20 cellular contexts compared by ENCODE assay signal in the genomic region with DNA sequence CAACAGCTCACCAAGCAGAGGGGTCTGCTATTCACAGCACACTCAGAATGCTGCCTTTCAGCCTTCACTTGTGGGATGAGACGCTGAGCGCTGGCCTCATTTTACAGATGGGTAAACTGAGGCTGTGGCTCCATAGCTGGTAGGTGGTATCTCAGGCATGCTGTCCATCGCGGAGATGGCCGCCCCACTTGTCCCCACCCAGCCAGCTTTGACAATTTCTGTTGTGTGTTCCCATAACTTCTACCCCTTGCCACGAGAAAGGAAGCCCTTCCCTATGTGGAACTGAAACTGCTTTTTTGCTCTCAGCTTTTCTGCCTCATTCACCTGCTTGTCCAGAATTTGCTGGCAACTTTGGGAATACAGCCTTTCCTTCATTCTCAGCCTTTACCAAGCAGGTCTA. TPM values are rescaled to one million over a fixed set of nuclear protein-coding genes. Genes with fewer than 3 reads are reported as not detected.
DNase-seq lines count a peak whose midpoint lies in the region; TF ChIP-seq lines count a peak whose summit lies in the region.
"Had no signal": no experiment of that assay in that cellular context is flagged by ENCODE, and none has a peak within 500 bp of the region (broad histone marks: within the 10 kb centered on the region; RNA-seq: fewer than 3 reads in every experiment).

No MANE protein-coding gene starts in this region.

- no peak for TF ChIP-seq CTCF in VCaP (conservative IDR thresholded peaks at IDR 0.05)

- DNase-seq in DMS53 (lab: John Stamatoyannopoulos, UW) (peak; percentile 25), DMS53 treated with DMSO at 0.1 percent for 48 hours (lab: John Stamatoyannopoulos, UW; ENCODE audit: unreplicated experiment) (no peak), medulla oblongata (ENCODE audit: extremely low spot score) (peak; percentile 40), COLO668 (lab: John Stamatoyannopoulos, UW; ENCODE audit: unreplicated experiment) (no peak), cerebellar nuclear complex (lab: John Stamatoyannopoulos, UW) (no peak), dedifferentiated amniotic fluid mesenchymal stem cell (ENCODE audit: extremely low spot score) (no peak)
- DNase-seq: 8988T; activated CD4-positive, alpha-beta T cell treated with anti-CD3 and anti-CD28 coated beads for 4 hours; activated naive CD4-positive, alpha-beta T cell treated with Interleukin-2 at 50 U/mL for 16 hours; DMS153; erythroblast; KG1; NCI-H1105; NCI-H526 treated with DMSO at 0.1 percent for 48 hours; PC-3; stimulated activated CD4-positive, alpha-beta T cell treated with anti-CD3 and anti-CD28 coated beads, Interleukin-4, amount 100 ng/mL, for 24 hours; T1000; trophoblast cell had no signal

- H3K27ac ChIP-seq in VCaP: peak overlapping the region; percentile 45
- H3K27ac ChIP-seq in temporal lobe (ENCODE audit: low read depth, low read length): peak overlapping the region; percentile 36

RNA-seq across cellular contexts. Expression of gene NNMT, which starts 36.1 kb away (rescaled TPM):
- total RNA-seq in temporal lobe: not detected

Comparison
In these comparisons a context has a peak if more than half of its experiments do, and no peak if none do; other contexts are left out.
1. DNase-seq: peak in DMS53 (single experiment) and medulla oblongata (single experiment); none in DMS53 treated with DMSO at 0.1 percent for 48 hours (single experiment), COLO668 (single experiment), cerebellar nuclear complex (0 of 2) and dedifferentiated amniotic fluid mesenchymal stem cell (single experiment).